In genomic region chr9:37405350-37405749, GRCh38 we compare ENCODE assay signal across 1 cellular context.
TF ChIP-seq lines count a peak whose summit lies in the region.

No MANE protein-coding gene starts in this region.

TF ChIP-seq in GM12878, 131 proteins besides CTCF, POLR2A, EP300 and RAD21:
- TF ChIP-seq NFYA (IDR thresholded peaks at IDR 0.05; ENCODE audit: borderline replicate concordance, low read depth, low read length) (no peak), KAT2A (conservative IDR thresholded peaks at IDR 0.05; ENCODE audit: control insufficient read depth, low read depth, low read length) (no peak), HDAC6 (IDR thresholded peaks at IDR 0.05; ENCODE audit: unreplicated experiment) (no peak), RAD51 (IDR thresholded peaks at IDR 0.05) (no peak), EED (IDR thresholded peaks at IDR 0.05; ENCODE audit: low read depth) (no peak), PBX3 (IDR thresholded peaks at IDR 0.05; ENCODE audit: insufficient replicate concordance, low read depth, low read length) (no peak), GABPA (IDR thresholded peaks at IDR 0.05; ENCODE audit: low read depth) (no peak), SRF (IDR thresholded peaks at IDR 0.05; ENCODE audit: low read depth in 2 of 2, low read length in 2 of 2) (no peak), MEF2A (IDR thresholded peaks at IDR 0.05; ENCODE audit: insufficient read depth, low read depth, low read length) (no peak), ZNF384 (IDR thresholded peaks at IDR 0.05; ENCODE audit: borderline replicate concordance, low read depth, low read length) (no peak), IKZF1 (conservative IDR thresholded peaks at IDR 0.05) (no peak), ATF2 (IDR thresholded peaks at IDR 0.05; ENCODE audit: low read length) (no peak), POLR2AphosphoS2 (IDR thresholded peaks at IDR 0.05; ENCODE audit: low read depth, low read length) (no peak), MYB (IDR thresholded peaks at IDR 0.05; ENCODE audit: borderline replicate concordance, low read depth, low read length) (no peak)
